Comparison of ENCODE assay signal across 7 cellular contexts in genomic region chr1:243596441-243597183, GRCh38.
DNase-seq lines count a peak whose midpoint lies in the region; ATAC-seq and TF ChIP-seq lines count a peak whose summit lies in the region.

No MANE protein-coding gene starts in this region.

- H3K27ac Mint-ChIP-seq in stimulated activated effector memory CD8-positive, alpha-beta T cell treated with anti-CD3 and anti-CD28 coated beads, Interleukin-12 subunit alpha, Interleukin-12 subunit beta, amount 100 ng/mL, for 72 hours, result peak overlapping the region; percentile 95

- H3K4me3 Mint-ChIP-seq in stimulated activated effector memory CD8-positive, alpha-beta T cell treated with anti-CD3 and anti-CD28 coated beads, Interleukin-12 subunit alpha, Interleukin-12 subunit beta, amount 100 ng/mL, for 72 hours, result peak overlapping the region; percentile 52

- in situ Hi-C loops in astrocyte of the spinal cord (cut with HindIII; ENCODE audit: low sequenced_read_pairs), result no loop called here

- H3K9me3 ChIP-seq in HEK293 (ENCODE audit: control insufficient read depth, insufficient read depth, low read depth, low read length), result no peaks in the 10 kb centered on the region
- no peaks in the 10 kb centered on the region for H3K9me3 ChIP-seq in MG63

- CTCF ChIA-PET in HEK293 (lab: Yijun Ruan, JAX), result no interaction called here

- no peak overlapping the region for H3K27ac ChIP-seq in HEK293 (ENCODE audit: extremely low read depth, low read depth, low read length)

- H3K36me3 Mint-ChIP-seq in stimulated activated effector memory CD8-positive, alpha-beta T cell treated with anti-CD3 and anti-CD28 coated beads, Interleukin-12 subunit alpha, Interleukin-12 subunit beta, amount 100 ng/mL, for 72 hours, result peaks cover 11% of the 10 kb centered on the region

- peak; percentile 97 for ATAC-seq in GM18511 (IDR thresholded peaks at IDR 0.05; ENCODE audit: unreplicated experiment)
- peak; percentile 85 for ATAC-seq in stimulated activated effector memory CD8-positive, alpha-beta T cell treated with anti-CD3 and anti-CD28 coated beads, Interleukin-12 subunit alpha, Interleukin-12 subunit beta, amount 100 ng/mL, for 72 hours

- POLR2A ChIA-PET in HEK293 (lab: Yijun Ruan, JAX), result no interaction called here

- H3K4me1 Mint-ChIP-seq in stimulated activated effector memory CD8-positive, alpha-beta T cell treated with anti-CD3 and anti-CD28 coated beads, Interleukin-12 subunit alpha, Interleukin-12 subunit beta, amount 100 ng/mL, for 72 hours, result peaks cover 37% of the 10 kb centered on the region

- TF ChIP-seq CTCF in HEK293 (tag by site-specific recombination; IDR thresholded peaks at IDR 0.05), result no peak
- no peak for TF ChIP-seq CTCF in astrocyte of the spinal cord (IDR thresholded peaks at IDR 0.05; ENCODE audit: low read depth, low read length)

- no peak overlapping the region for H3K4me3 ChIP-seq in HEK293 (ENCODE audit: low read depth, low read length)
- no peak overlapping the region for H3K4me3 ChIP-seq in MG63
- H3K4me3 ChIP-seq in astrocyte of the spinal cord (ENCODE audit: low read depth, low read length), result no peak overlapping the region

- no peaks in the 10 kb centered on the region for H3K36me3 ChIP-seq in HEK293 (ENCODE audit: control insufficient read depth in 2 of 2, insufficient read depth in 1 of 2, low read length in 2 of 2)
- H3K36me3 ChIP-seq in MG63, result no peaks in the 10 kb centered on the region

- no peaks in the 10 kb centered on the region for H3K27me3 ChIP-seq in MG63

- H3K4me1 ChIP-seq in HEK293 (ENCODE audit: control insufficient read depth, insufficient read depth, low read length), result no peaks in the 10 kb centered on the region

- DNase-seq in MG63 (peak; percentile 21), astrocyte of the spinal cord (ENCODE audit: low read depth, low spot score) (peak; percentile 92), NCI-H1105 treated with DMSO at 0.1 percent for 48 hours (lab: John Stamatoyannopoulos, UW) (no peak), T-helper 9 cell (no peak)
- DNase-seq in stimulated activated effector memory CD8-positive, alpha-beta T cell treated with anti-CD3 and anti-CD28 coated beads, Interleukin-12 subunit alpha, Interleukin-12 subunit beta, amount 100 ng/mL, for 72 hours (ENCODE audit: low spot score in 2 of 2), result peak; percentile 21 to 65

- no peaks in the 10 kb centered on the region for H3K9me3 Mint-ChIP-seq in stimulated activated effector memory CD8-positive, alpha-beta T cell treated with anti-CD3 and anti-CD28 coated beads, Interleukin-12 subunit alpha, Interleukin-12 subunit beta, amount 100 ng/mL, for 72 hours

TF ChIP-seq in HEK293, 187 proteins besides CTCF, POLR2A, EP300 and RAD21:
- no peak for TF ChIP-seq ZBTB8A (tag by site-specific recombination; IDR thresholded peaks at IDR 0.05)
- TF ChIP-seq WT1 (tag by site-specific recombination; IDR thresholded peaks at IDR 0.05), result peak; percentile 76

Comparison
In these comparisons a context has a peak if more than half of its experiments do, and no peak if none do; other contexts are left out.
1. DNase-seq: peak in MG63 (single experiment), astrocyte of the spinal cord (single experiment) and stimulated activated effector memory CD8-positive, alpha-beta T cell treated with anti-CD3 and anti-CD28 coated beads, Interleukin-12 subunit alpha, Interleukin-12 subunit beta, amount 100 ng/mL, for 72 hours (2 of 2); none in NCI-H1105 treated with DMSO at 0.1 percent for 48 hours (single experiment) and T-helper 9 cell (single experiment).